21 cellular contexts compared by ENCODE assay signal in genomic region chr1:183450086-183450485, GRCh38. TPM values are rescaled to one million over a fixed set of nuclear protein-coding genes. Genes with fewer than 3 reads are reported as not detected.
"Had no signal": no experiment of that assay in that cellular context is flagged by ENCODE, and none has a peak within 500 bp of the region (broad histone marks: within the 10 kb centered on the region; RNA-seq: fewer than 3 reads in every experiment).

No MANE protein-coding gene starts in this region.

- DNase-seq: activated CD4-positive, alpha-beta T cell treated with anti-CD3 and anti-CD28 coated beads for 36 hours; activated CD4-positive, alpha-beta T cell treated with anti-CD3 and anti-CD28 coated beads, Interleukin-2, amount 50 U/mL, for 48 hours; activated gamma-delta T cell treated with Interleukin-2 at 50 U/mL for 16 hours; dermis blood vessel endothelial cell; effector memory CD4-positive, alpha-beta T cell; foreskin keratinocyte; head of caudate nucleus; kidney; left lung; occipital lobe; posterior cingulate gyrus; retina; stimulated activated CD4-positive, alpha-beta T cell treated with anti-CD3 and anti-CD28 coated beads, Interleukin-12 subunit alpha, Interleukin-12 subunit beta, amount 100 ng/mL, for 4 hours; stimulated activated CD4-positive, alpha-beta T cell treated with anti-CD3 and anti-CD28 coated beads, Interleukin-1b, Interleukin-23, amount 100 ng/mL, for 48 hours; stimulated activated naive CD4-positive, alpha-beta T cell treated with Interleukin-2 at 50 U/mL for 16 hours; T-helper 2 cell; thyroid gland had no signal

- H3K4me1 ChIP-seq: esophagus muscularis mucosa, left lung, thyroid gland had no signal

- H3K27ac ChIP-seq: esophagus muscularis mucosa, foreskin keratinocyte, left lung, thyroid gland had no signal

- H3K36me3 ChIP-seq: esophagus muscularis mucosa, left lung, thyroid gland had no signal

- ATAC-seq: activated CD4-positive, alpha-beta T cell treated with anti-CD3 and anti-CD28 coated beads for 36 hours; activated naive CD4-positive, alpha-beta T cell treated with anti-CD3 and anti-CD28 coated beads, Interleukin-2, amount 50 U/mL, for 72 hours; foreskin keratinocyte; WTC11 had no signal

- H3K9me3 ChIP-seq: esophagus muscularis mucosa, left lung, thyroid gland had no signal

- H3K4me3 ChIP-seq: esophagus muscularis mucosa, left lung, thyroid gland had no signal

- H3K27me3 ChIP-seq: esophagus muscularis mucosa, foreskin keratinocyte, left lung, thyroid gland had no signal

RNA-seq across cellular contexts. Expression of gene NMNAT2, which starts 31.9 kb away (rescaled TPM):
- total RNA-seq: activated CD4-positive, alpha-beta T cell treated with anti-CD3 and anti-CD28 coated beads for 36 hours; activated naive CD4-positive, alpha-beta T cell treated with anti-CD3 and anti-CD28 coated beads, Interleukin-2, amount 50 U/mL, for 72 hours; activated T-helper 1 cell treated with anti-CD3 and anti-CD28 coated beads, Interleukin-12 subunit alpha, Interleukin-12 subunit beta, Interleukin-2, Interleukin-4 antibody, amounts not matched to agents 30 ng/mL and 10 ng/mL and 1 ng/mL, durations not matched to agents 14 hours and 24 hours and 36 hours had no signal
